Comparison of ENCODE assay signal across 14 cellular contexts in the genomic region with DNA sequence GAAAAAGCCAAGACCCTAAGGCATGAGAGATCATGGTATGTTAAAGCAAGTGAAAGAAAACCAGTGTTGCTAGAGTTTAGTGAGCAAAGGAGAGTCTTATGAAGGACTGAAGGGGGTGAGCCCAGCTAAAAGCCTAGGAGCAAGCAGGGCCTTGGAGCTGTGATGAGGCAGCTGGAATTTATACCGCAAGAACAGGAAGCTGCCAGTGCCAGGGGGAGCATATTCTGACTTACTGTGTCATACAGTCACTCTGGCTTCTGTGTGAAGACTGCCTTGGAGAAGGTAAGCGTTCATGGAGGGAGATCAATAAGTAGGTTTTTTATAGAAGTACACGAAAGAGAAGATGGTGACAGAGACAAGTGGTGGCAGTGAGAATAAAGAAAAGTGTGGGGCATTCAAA.
DNase-seq lines count a peak whose midpoint lies in the region; TF ChIP-seq lines count a peak whose summit lies in the region.
"Had no signal": no experiment of that assay in that cellular context is flagged by ENCODE, and none has a peak within 500 bp of the region (broad histone marks: within the 10 kb centered on the region; RNA-seq: fewer than 3 reads in every experiment).

No MANE protein-coding gene starts in this region.

- in situ Hi-C loops in KBM-7 (cut with MboI; ENCODE audit: low pct_unique_long_range_greater_than_20kb, low sequenced_read_pairs): no loop called here

- intact Hi-C loops in testis (cut with DNase I; ENCODE audit: low total_unique reads): no loop called here

- H3K4me3 ChIP-seq in BJ (ENCODE audit: low read depth, low read length) (no peak overlapping the region), choroid plexus epithelial cell (ENCODE audit: low read depth, low read length) (no peak overlapping the region), testis (no peak overlapping the region)
- H3K4me3 ChIP-seq: ascending aorta, Peyer's patch had no signal

- peak; percentile 9 for DNase-seq in BJ (ENCODE audit: low read depth)
- DNase-seq in KBM-7: peak; percentile 8
- DNase-seq in choroid plexus epithelial cell (ENCODE audit: low read depth): peak; percentile 87
- DNase-seq in lung microvascular endothelial cell (ENCODE audit: low read depth in 2 of 2): peak; percentile 44 to 85
- DNase-seq in testis: no peak
- no peak for DNase-seq in superior temporal gyrus (ENCODE audit: extremely low spot score)
- no peak for DNase-seq in NCI-H345 (lab: John Stamatoyannopoulos, UW)
- DNase-seq in anterior cingulate cortex (lab: John Stamatoyannopoulos, UW): no peak
- DNase-seq: erythroblast, KG1, Peyer's patch had no signal

- H3K27me3 ChIP-seq in BJ (ENCODE audit: control insufficient read depth, insufficient read depth, low read length) (no peaks in the 10 kb centered on the region), testis (no peaks in the 10 kb centered on the region)
- H3K27me3 ChIP-seq: ascending aorta, Peyer's patch had no signal

- no peak overlapping the region for H3K27ac ChIP-seq in testis
- H3K27ac ChIP-seq: ascending aorta, C4-2B, Peyer's patch, VCaP had no signal

- CTCF ChIA-PET in BJ (lab: Yijun Ruan, JAX): no interaction called here

- H3K36me3 ChIP-seq in BJ (ENCODE audit: control insufficient read depth, insufficient read depth, low read length) (no peaks in the 10 kb centered on the region), testis (ENCODE audit: low read depth, missing control alignments) (no peaks in the 10 kb centered on the region)
- H3K36me3 ChIP-seq: ascending aorta, Peyer's patch had no signal

- WGBS in testis, 2 donors: 86 to 95% methylated on average over 3 of the region's 3 CpGs

- no peak for TF ChIP-seq POLR2A in testis (IDR thresholded peaks at IDR 0.05)

- no peaks in the 10 kb centered on the region for H3K9me3 ChIP-seq in testis
- H3K9me3 ChIP-seq: ascending aorta, Peyer's patch had no signal

- no peaks in the 10 kb centered on the region for H3K4me1 ChIP-seq in testis
- H3K4me1 ChIP-seq: ascending aorta, Peyer's patch had no signal

- no peak for TF ChIP-seq CTCF in BJ (IDR thresholded peaks at IDR 0.05; ENCODE audit: insufficient read depth, low read depth, low read length)
- no peak for TF ChIP-seq CTCF in choroid plexus epithelial cell (conservative IDR thresholded peaks at IDR 0.05; ENCODE audit: low read depth, low read length)
- no peak for TF ChIP-seq CTCF in testis (IDR thresholded peaks at IDR 0.05)

- POLR2A ChIA-PET in BJ (lab: Charles Lee): no interaction called here

Comparison
In these comparisons a context has a peak if more than half of its experiments do, and no peak if none do; other contexts are left out.
1. DNase-seq: peak in BJ (single experiment), KBM-7 (single experiment), choroid plexus epithelial cell (single experiment) and lung microvascular endothelial cell (2 of 2); none in testis (single experiment), superior temporal gyrus (single experiment), NCI-H345 (single experiment) and anterior cingulate cortex (0 of 58).